In genomic region chr12:123457980-123458779, GRCh38 we compare ENCODE assay signal across 8 cellular contexts. TPM values are rescaled to one million over a fixed set of nuclear protein-coding genes. Genes with fewer than 3 reads are reported as not detected.
DNase-seq lines count a peak whose midpoint lies in the region; ATAC-seq, FAIRE-seq and TF ChIP-seq lines count a peak whose summit lies in the region.

A gene with protein sequence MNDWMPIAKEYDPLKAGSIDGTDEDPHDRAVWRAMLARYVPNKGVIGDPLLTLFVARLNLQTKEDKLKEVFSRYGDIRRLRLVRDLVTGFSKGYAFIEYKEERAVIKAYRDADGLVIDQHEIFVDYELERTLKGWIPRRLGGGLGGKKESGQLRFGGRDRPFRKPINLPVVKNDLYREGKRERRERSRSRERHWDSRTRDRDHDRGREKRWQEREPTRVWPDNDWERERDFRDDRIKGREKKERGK (plus strand): TSS chr12:123458139. CDS start chr12:123465541, 7,402 bp downstream.

- peak within 1 kb of the TSS; percentile 74 for H3K4me2 ChIP-seq in HepG2 (ENCODE audit: low read depth, low read length)

- H3K27ac ChIP-seq in ACC112 (ENCODE audit: low read depth, low read length) (peak within 1 kb of the TSS; percentile 99), HepG2 (ENCODE audit: extremely low read length, insufficient read depth, low read length) (peak within 1 kb of the TSS; percentile 100)

- TF ChIP-seq CTCF in HepG2 (CRISPR knock-in tag; IDR thresholded peaks at IDR 0.05): peak; percentile 14; the same call in 1 of the 2 replicates

- TF ChIP-seq RAD21 in HepG2 (CRISPR knock-in tag; IDR thresholded peaks at IDR 0.05): no peak; the same call in 1 of the 2 replicates

- H2AFZ ChIP-seq in ACC112 (ENCODE audit: low read length, unreplicated experiment) (peak within 1 kb of the TSS; percentile 99), HepG2 (ENCODE audit: low read length) (no peak within 1 kb of the TSS)

- peak; percentile 69; a peak in 3 of 4 replicates for TF ChIP-seq POLR2A in HepG2 (IDR thresholded peaks at IDR 0.05; ENCODE audit: insufficient read depth in 1 of 2, low read depth in 2 of 2, low read length in 2 of 2)

- peaks cover 3% of the 10 kb centered on the region for H3K4me1 ChIP-seq in ACC112 (ENCODE audit: control insufficient read depth, insufficient read depth, low read length, unreplicated experiment)
- peaks cover 23% of the 10 kb centered on the region for H3K4me1 ChIP-seq in HepG2 (ENCODE audit: insufficient read depth, low read length)

- intact Hi-C loops in HepG2 (cut with micrococcal nuclease; ENCODE audit: unreplicated experiment): no loop called here

- in situ Hi-C loops in HepG2 (cut with HindIII; ENCODE audit: extremely low pct_ligation_motif_present, low pct_unique_long_range_greater_than_20kb): no loop called here

- no peaks in the 10 kb centered on the region for H3K9me3 ChIP-seq in HepG2 (ENCODE audit: low read length)

- POLR2A ChIA-PET in HepG2 (lab: Yijun Ruan, JAX): interaction anchor here (0.8 to 2.8 kb wide), 9 partner anchors 10 to 143 kb away, joined by 3 to 16 read pairs (median 6); partner anchors contain the start of gene KMT5A

- TSS peak; percentile 99 for BruUV-seq in HepG2 (replicated peaks; lab: Mats Ljungman, UMichigan)

- CTCF ChIA-PET in HepG2 (lab: Yijun Ruan, JAX; ENCODE audit: low intra/inter-chr PET ratio, low total read pairs): no interaction called here

- FAIRE-seq in HepG2 (lab: Jason Lieb, UNC): no peak

- ATAC-seq in GM18868 (IDR thresholded peaks at IDR 0.05; ENCODE audit: unreplicated experiment): peak; percentile 53
- peak; percentile 62 for ATAC-seq in HG03432 (IDR thresholded peaks at IDR 0.05; ENCODE audit: unreplicated experiment)
- peak; percentile 82 for ATAC-seq in HepG2

- peak in 1 of 2 experiments; percentile 71; a peak in 2 of 4 replicates for TF ChIP-seq EP300 in HepG2 (IDR thresholded peaks at IDR 0.05; ENCODE audit: low read depth in 2 of 2, low read length in 2 of 2)
- no peak for TF ChIP-seq EP300 in HepG2 (CRISPR knock-in tag; IDR thresholded peaks at IDR 0.05; ENCODE audit: borderline replicate concordance)

- peak within 1 kb of the TSS; percentile 98 for H3K9ac ChIP-seq in HepG2 (ENCODE audit: insufficient read depth, low read depth, low read length)

- DNase-seq in NCI-H748 (lab: John Stamatoyannopoulos, UW; ENCODE audit: unreplicated experiment) (peak; percentile 91), dermis microvascular lymphatic vessel endothelial cell (ENCODE audit: low read depth in 2 of 2) (peak; percentile 72 to 84), HepG2 (ENCODE audit: low spot score) (peak; percentile 74)
- DNase-seq in activated CD4-positive, alpha-beta T cell treated with anti-CD3 and anti-CD28 coated beads, Interleukin-2, amount 50 U/mL, for 48 hours: peak; percentile 81 to 85
- DNase-seq in stimulated activated CD4-positive, alpha-beta T cell treated with anti-CD3 and anti-CD28 coated beads, Interleukin-2, amount 100 ng/mL, for 4 hours (ENCODE audit: low read depth): peak; percentile 74

- H4K20me1 ChIP-seq in HepG2 (ENCODE audit: insufficient read depth, low read length): no peaks in the 10 kb centered on the region

- H3K36me3 ChIP-seq in ACC112 (ENCODE audit: insufficient read depth, low read length) (no peaks in the 10 kb centered on the region), HepG2 (replicated peaks in 1 of 2; ENCODE audit: control insufficient read depth in 1 of 2, insufficient read depth in 2 of 2, low read length in 2 of 2) (no peaks in the 10 kb centered on the region)

- H3K27me3 ChIP-seq in ACC112 (ENCODE audit: insufficient read depth, low read length) (no peaks in the 10 kb centered on the region), HepG2 (ENCODE audit: control insufficient read depth in 1 of 2, insufficient read depth in 2 of 2, low read length in 2 of 2) (no peaks in the 10 kb centered on the region; a peak in 1 of 5 replicates)

- H3K79me2 ChIP-seq in ACC112 (ENCODE audit: control insufficient read depth, insufficient read depth, low read length, unreplicated experiment): peaks cover 27% of the 10 kb centered on the region
- H3K79me2 ChIP-seq in HepG2 (ENCODE audit: insufficient read depth, low read length): peaks cover 26% of the 10 kb centered on the region

- WGBS in HepG2 (ENCODE audit: low lambda C conversion rate): 1% methylated on average over 48 of the region's 48 CpGs

- H3K4me3 ChIP-seq in ACC112 (ENCODE audit: low read depth, low read length) (peak within 1 kb of the TSS; percentile 98), HepG2 (replicated peaks in 1 of 3; ENCODE audit: insufficient read depth in 1 of 3, low read depth in 2 of 3, low read length in 3 of 3) (peak within 1 kb of the TSS; percentile 77 to 92 (median 91))

TF ChIP-seq in HepG2, 621 proteins besides CTCF, POLR2A, EP300 and RAD21 (continues in another document):
- peak; percentile 28; the same call in 1 of the 2 replicates for TF ChIP-seq SIX4 (CRISPR knock-in tag; IDR thresholded peaks at IDR 0.05)
- TF ChIP-seq ZNF839 (CRISPR knock-in tag; IDR thresholded peaks at IDR 0.05; ENCODE audit: borderline replicate concordance): 0 out of 2 replicates have a peak, but pooled peaks have one; percentile 41
- TF ChIP-seq BORCS8-MEF2B (CRISPR knock-in tag; IDR thresholded peaks at IDR 0.05): peak; percentile 70; the same call in 1 of the 2 replicates
- TF ChIP-seq RFXAP (CRISPR knock-in tag; IDR thresholded peaks at IDR 0.05; ENCODE audit: borderline replicate concordance): 0 out of 2 replicates have a peak, but pooled peaks have one; percentile 63
- peak; percentile 84; the same call in 1 of the 2 replicates for TF ChIP-seq ZNF232 (CRISPR knock-in tag; IDR thresholded peaks at IDR 0.05; ENCODE audit: borderline replicate concordance)
- TF ChIP-seq KDM4B (CRISPR knock-in tag; IDR thresholded peaks at IDR 0.05): peak; percentile 69; the same call in 1 of the 2 replicates
- TF ChIP-seq ZNF552 (CRISPR knock-in tag; IDR thresholded peaks at IDR 0.05; ENCODE audit: borderline replicate concordance): peak; percentile 17; the same call in 1 of the 2 replicates
- peak; percentile 82; the same call in 1 of the 2 replicates for TF ChIP-seq ZNF564 (CRISPR knock-in tag; IDR thresholded peaks at IDR 0.05)
- TF ChIP-seq SALL1 (CRISPR knock-in tag; IDR thresholded peaks at IDR 0.05): peak; percentile 94
- TF ChIP-seq, protein P1, sequence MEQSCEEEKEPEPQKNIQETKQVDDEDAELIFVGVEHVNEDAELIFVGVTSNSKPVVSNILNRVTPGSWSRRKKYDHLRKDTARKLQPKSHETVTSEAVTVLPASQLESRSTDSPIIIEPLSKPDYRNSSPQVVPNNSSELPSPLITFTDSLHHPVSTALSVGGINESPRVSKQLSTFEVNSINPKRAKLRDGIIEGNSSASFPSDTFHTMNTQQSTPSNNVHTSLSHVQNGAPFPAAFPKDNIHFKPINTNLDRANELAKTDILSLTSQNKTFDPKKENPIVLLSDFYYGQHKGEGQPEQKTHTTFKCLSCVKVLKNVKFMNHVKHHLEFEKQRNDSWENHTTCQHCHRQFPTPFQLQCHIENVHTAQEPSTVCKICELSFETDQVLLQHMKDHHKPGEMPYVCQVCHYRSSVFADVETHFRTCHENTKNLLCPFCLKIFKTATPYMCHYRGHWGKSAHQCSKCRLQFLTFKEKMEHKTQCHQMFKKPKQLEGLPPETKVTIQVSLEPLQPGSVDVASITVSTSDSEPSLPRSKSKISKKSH (CRISPR knock-in tag; IDR thresholded peaks at IDR 0.05; ENCODE audit: borderline replicate concordance): peak; percentile 79
- TF ChIP-seq, protein P2, sequence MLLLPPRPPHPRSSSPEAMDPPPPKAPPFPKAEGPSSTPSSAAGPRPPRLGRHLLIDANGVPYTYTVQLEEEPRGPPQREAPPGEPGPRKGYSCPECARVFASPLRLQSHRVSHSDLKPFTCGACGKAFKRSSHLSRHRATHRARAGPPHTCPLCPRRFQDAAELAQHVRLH (CRISPR knock-in tag; IDR thresholded peaks at IDR 0.05; ENCODE audit: borderline replicate concordance, low read depth): peak; percentile 90; the same call in 1 of the 2 replicates
- TF ChIP-seq, protein P3, sequence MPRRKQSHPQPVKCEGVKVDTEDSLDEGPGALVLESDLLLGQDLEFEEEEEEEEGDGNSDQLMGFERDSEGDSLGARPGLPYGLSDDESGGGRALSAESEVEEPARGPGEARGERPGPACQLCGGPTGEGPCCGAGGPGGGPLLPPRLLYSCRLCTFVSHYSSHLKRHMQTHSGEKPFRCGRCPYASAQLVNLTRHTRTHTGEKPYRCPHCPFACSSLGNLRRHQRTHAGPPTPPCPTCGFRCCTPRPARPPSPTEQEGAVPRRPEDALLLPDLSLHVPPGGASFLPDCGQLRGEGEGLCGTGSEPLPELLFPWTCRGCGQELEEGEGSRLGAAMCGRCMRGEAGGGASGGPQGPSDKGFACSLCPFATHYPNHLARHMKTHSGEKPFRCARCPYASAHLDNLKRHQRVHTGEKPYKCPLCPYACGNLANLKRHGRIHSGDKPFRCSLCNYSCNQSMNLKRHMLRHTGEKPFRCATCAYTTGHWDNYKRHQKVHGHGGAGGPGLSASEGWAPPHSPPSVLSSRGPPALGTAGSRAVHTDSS (CRISPR knock-in tag; conservative IDR thresholded peaks at IDR 0.05): no peak

RNA-seq across cellular contexts. Expression of the gene that starts here (rescaled TPM):
- total RNA-seq in dermis microvascular lymphatic vessel endothelial cell (9.4 and 11.3 TPM in 2 replicates), HepG2 (2016; rRNA removed; fragmentation: Illumina TruSeq; extraction: Trizol) (21.9 and 22.6 TPM in 2 replicates)
- total RNA-seq in HepG2 (2016; cell fraction: cytosol; rRNA removed; fragmentation: Illumina TruSeq; extraction: Trizol; ENCODE audit: low read depth): 7.0 and 8.3 TPM in 2 replicates
- total RNA-seq in HepG2 (2016; cell fraction: insoluble cytoplasmic fraction; rRNA removed; fragmentation: Illumina TruSeq; extraction: Trizol): 18.1 and 21.0 TPM in 2 replicates
- total RNA-seq in HepG2 (2016; cell fraction: membrane; rRNA removed; fragmentation: Illumina TruSeq; extraction: Trizol): 9.9 and 11.2 TPM in 2 replicates
- 11.3 and 17.7 TPM in 2 replicates for total RNA-seq in HepG2 (2016; cell fraction: nucleus; rRNA removed; fragmentation: Illumina TruSeq; extraction: Trizol)
- 11.3 and 11.9 TPM in 2 replicates for polyA plus RNA-seq in HepG2 (2011; rRNA removed)
- 8.2 and 8.4 TPM in 2 replicates for polyA plus RNA-seq in HepG2 (2011; cell fraction: cytosol; rRNA removed)
- 12.3 and 17.8 TPM in 2 replicates for polyA plus RNA-seq in HepG2 (2011; cell fraction: nucleus; rRNA removed)
- 14.7 and 17.5 TPM in 2 replicates for polyA plus RNA-seq in HepG2 (2012)
- polyA plus RNA-seq in HepG2 (2016; cell fraction: cytosol; fragmentation: Illumina TruSeq; extraction: Trizol; ENCODE audit: low read depth): 6.3 and 6.7 TPM in 2 replicates
- 27.9 and 29.1 TPM in 2 replicates for polyA plus RNA-seq in HepG2 (2016; cell fraction: insoluble cytoplasmic fraction; fragmentation: Illumina TruSeq; extraction: Trizol; ENCODE audit: low read depth)
- polyA plus RNA-seq in HepG2 (2016; cell fraction: membrane; fragmentation: Illumina TruSeq; extraction: Trizol; ENCODE audit: low read depth): 7.2 and 7.8 TPM in 2 replicates
- 33.3 and 34.6 TPM in 2 replicates for polyA plus RNA-seq in HepG2 (2016; cell fraction: nucleus; fragmentation: Illumina TruSeq; extraction: Trizol; ENCODE audit: insufficient read depth, low read depth)
- polyA minus RNA-seq in HepG2 (2011; rRNA and poly(A)+ RNA removed; ENCODE audit: low replicate concordance): 9.0 and 11.4 TPM in 2 replicates
- 6.2 and 7.6 TPM in 2 replicates for polyA minus RNA-seq in HepG2 (2011; cell fraction: cytosol; rRNA and poly(A)+ RNA removed)
- polyA minus RNA-seq in HepG2 (2011; cell fraction: nucleus; rRNA and poly(A)+ RNA removed): 14.2 and 18.2 TPM in 2 replicates

Comparison
In these comparisons a context has a peak if more than half of its experiments do, and no peak if none do; other contexts are left out.
1. Peak in every context shown above with its lines: DNase-seq, ATAC-seq, H3K4me3 ChIP-seq and H3K27ac ChIP-seq.